In genomic region chr13:74134777-74135305, GRCh38 we compare ENCODE assay signal across 8 cellular contexts. TPM values are rescaled to one million over a fixed set of nuclear protein-coding genes. Genes with fewer than 3 reads are reported as not detected.
DNase-seq lines count a peak whose midpoint lies in the region; ATAC-seq and TF ChIP-seq lines count a peak whose summit lies in the region.

No MANE protein-coding gene starts in this region.

- peak; percentile 18 for ATAC-seq in HG03342 (IDR thresholded peaks at IDR 0.05; ENCODE audit: unreplicated experiment)
- peak in 2 of 4 donors; percentile 62 to 66 for ATAC-seq in heart left ventricle
- no peak for ATAC-seq in sciatic nerve

- H3K9me3 ChIP-seq in Peyer's patch (no peaks in the 10 kb centered on the region), heart left ventricle (no peaks in the 10 kb centered on the region)

- peak overlapping the region; percentile 88 to 99 (median 90) for H3K27ac ChIP-seq in Peyer's patch
- H3K27ac ChIP-seq in heart left ventricle = peak overlapping the region; percentile 92 to 99 (median 98)

- H3K4me3 ChIP-seq in AG10803 (ENCODE audit: low read length) = peak overlapping the region; percentile 91
- peak overlapping the region; percentile 71 to 92 (median 86) for H3K4me3 ChIP-seq in Peyer's patch
- H3K4me3 ChIP-seq in heart left ventricle = peak overlapping the region; percentile 69 to 97 (median 89)

- WGBS in heart left ventricle, 4 donors = 0 to 2% (median 1%) methylated on average over 12 to 60 of the region's 60 CpGs

- H3K36me3 ChIP-seq in Peyer's patch (no peaks in the 10 kb centered on the region), heart left ventricle (no peaks in the 10 kb centered on the region)

- no peak for DNase-seq in AG10803 (ENCODE audit: low read depth)
- DNase-seq in Peyer's patch = peak; percentile 66 to 71 (median 71)
- DNase-seq in activated naive CD4-positive, alpha-beta T cell (lab: John Stamatoyannopoulos, UW) = peak; percentile 41 to 65 (median 46)
- peak; percentile 66 to 81 (median 66) for DNase-seq in heart left ventricle
- peak; percentile 66 for DNase-seq in sciatic nerve (ENCODE audit: low spot score)
- DNase-seq in epidermal melanocyte (ENCODE audit: insufficient read length, low spot score) = no peak

- intact Hi-C loops in heart left ventricle (cut with DNase I) = loop anchor here (1.0 to 10.0 kb wide), 22 partner anchors 58 to 1082 kb away; no protein-coding TSS in a partner anchor
- intact Hi-C loops in sciatic nerve (cut with DNase I) = no loop called here

- TF ChIP-seq CTCF in AG10803 (conservative IDR thresholded peaks at IDR 0.05; ENCODE audit: low read length) = no peak
- TF ChIP-seq CTCF in Peyer's patch (IDR thresholded peaks at IDR 0.05) = no peak
- TF ChIP-seq CTCF in heart left ventricle (IDR thresholded peaks at IDR 0.05) = no peak

- H3K4me1 ChIP-seq in Peyer's patch (peaks cover 0 to 24% (median 3%) of the 10 kb centered on the region in 4 donors), heart left ventricle (peaks cover 0 to 32% (median 25%) of the 10 kb centered on the region in 12 donors)

- H3K27me3 ChIP-seq in Peyer's patch = no peaks in the 10 kb centered on the region
- H3K27me3 ChIP-seq in heart left ventricle = peaks cover 0 to 4% (median 0%) of the 10 kb centered on the region in 9 donors

- TF ChIP-seq POLR2A in GM19099 (IDR thresholded peaks at IDR 0.05; ENCODE audit: extremely low read depth, insufficient read length, low read depth) (peak; percentile 10), Peyer's patch (IDR thresholded peaks at IDR 0.05) (no peak), heart left ventricle (IDR thresholded peaks at IDR 0.05) (no peak)

RNA-seq across cellular contexts. Expression of gene KLF12, which starts 0.6 kb away (rescaled TPM):
- total RNA-seq in Peyer's patch = 10 to 100 TPM in 1 of 4 donors, 1 to 10 TPM in 3; 1.4 to 23.1 (median 2.7) TPM
- 10 to 100 TPM; 11.1 to 23.7 (median 17.9) TPM for total RNA-seq in heart left ventricle
- 1 to 10 TPM; 2.3 to 3.8 TPM for polyA plus RNA-seq in heart left ventricle
- total RNA-seq in sciatic nerve = 22.4 TPM

Comparison
In these comparisons a context has a peak if more than half of its experiments do, and no peak if none do; other contexts are left out.
1. DNase-seq: peak in Peyer's patch (3 of 3), activated naive CD4-positive, alpha-beta T cell (4 of 4), heart left ventricle (5 of 5) and sciatic nerve (single experiment); none in AG10803 (single experiment) and epidermal melanocyte (single experiment).
2. Peak in every context shown above with its lines, with median percentiles within 50 percentile points of each other: H3K4me3 ChIP-seq.